In the genomic region with DNA sequence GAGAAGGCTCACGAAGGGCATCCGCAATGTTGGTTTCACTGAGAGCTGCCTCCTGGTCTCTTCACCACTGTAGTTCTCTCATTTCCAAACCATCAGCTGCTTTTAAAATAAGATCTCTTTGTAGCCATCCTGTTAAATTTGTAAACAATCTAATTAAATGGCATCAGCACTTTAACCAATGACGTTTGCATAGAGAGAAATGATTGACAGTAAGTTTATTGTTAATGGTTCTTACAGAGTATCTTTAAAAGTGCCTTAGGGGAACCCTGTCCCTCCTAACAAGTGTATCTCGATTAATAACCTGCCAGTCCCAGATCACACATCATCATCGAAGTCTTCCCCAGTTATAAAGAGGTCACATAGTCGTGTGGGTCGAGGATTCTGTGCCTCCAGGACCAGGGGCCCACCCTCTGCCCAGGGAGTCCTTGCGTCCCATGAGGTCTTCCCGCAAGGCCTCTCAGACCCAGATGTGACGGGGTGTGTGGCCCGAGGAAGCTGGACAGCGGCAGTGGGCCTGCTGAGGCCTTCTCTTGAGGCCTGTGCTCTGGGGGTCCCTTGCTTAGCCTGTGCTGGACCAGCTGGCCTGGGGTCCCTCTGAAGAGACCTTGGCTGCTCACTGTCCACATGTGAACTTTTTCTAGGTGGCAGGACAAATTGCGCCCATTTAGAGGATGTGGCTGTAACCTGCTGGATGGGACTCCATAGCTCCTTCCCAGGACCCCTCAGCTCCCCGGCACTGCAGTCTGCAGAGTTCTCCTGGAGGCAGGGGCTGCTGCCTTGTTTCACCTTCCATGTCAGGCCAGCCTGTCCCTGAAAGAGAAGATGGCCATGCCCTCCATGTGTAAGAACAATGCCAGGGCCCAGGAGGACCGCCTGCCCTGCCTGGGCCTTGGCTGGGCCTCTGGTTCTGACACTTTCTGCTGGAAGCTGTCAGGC, we compare ENCODE assay signal across 11 cellular contexts. TPM values are rescaled to one million over a fixed set of nuclear protein-coding genes. Genes with fewer than 3 reads are reported as not detected.
A peak's percentile ranks its signal among the peaks of the same experiment; 100 is the strongest.
DNase-seq lines count a peak whose midpoint lies in the region; ATAC-seq and TF ChIP-seq lines count a peak whose summit lies in the region.
"Had no signal": no experiment of that assay in that cellular context is flagged by ENCODE, and none has a peak within 500 bp of the region (broad histone marks: within the 10 kb centered on the region; RNA-seq: fewer than 3 reads in every experiment).

No MANE protein-coding gene starts in this region.

- no peaks in the 10 kb centered on the region for H3K27me3 ChIP-seq in spleen (replicated peaks in 1 of 7)

- no peaks in the 10 kb centered on the region for H3K9me3 ChIP-seq in spleen

- 78 to 90% (median 87%) methylated on average over 10 to 15 of the region's 15 CpGs for WGBS in spleen, 5 donors

- H3K36me3 Mint-ChIP-seq in T-helper 1 cell treated with Interleukin-12 subunit alpha and Interleukin-12 subunit beta and Interleukin-4 antibody, amounts not matched to agents 30 μg/mL and 1 μg/mL, for 36 hours (ENCODE audit: low read depth), result peaks cover 31% of the 10 kb centered on the region
- H3K36me3 Mint-ChIP-seq in activated T-helper 1 cell treated with anti-CD3 and anti-CD28 coated beads, Interleukin-12 subunit alpha, Interleukin-12 subunit beta, Interleukin-2, Interleukin-4 antibody, amounts not matched to agents 30 ng/mL and 10 ng/mL and 1 ng/mL, durations not matched to agents 14 hours and 24 hours and 36 hours (ENCODE audit: low read depth), result peaks cover 32% of the 10 kb centered on the region

- no peak overlapping the region for H3K4me3 ChIP-seq in spleen

- H3K36me3 ChIP-seq in spleen, result peaks cover 16 to 96% (median 79%) of the 10 kb centered on the region in 6 donors

- H3K9me3 Mint-ChIP-seq in T-helper 1 cell treated with Interleukin-12 subunit alpha and Interleukin-12 subunit beta and Interleukin-4 antibody, amounts not matched to agents 30 μg/mL and 1 μg/mL, for 36 hours, result no peaks in the 10 kb centered on the region
- no peaks in the 10 kb centered on the region for H3K9me3 Mint-ChIP-seq in activated T-helper 1 cell treated with anti-CD3 and anti-CD28 coated beads, Interleukin-12 subunit alpha, Interleukin-12 subunit beta, Interleukin-2, Interleukin-4 antibody, amounts not matched to agents 30 ng/mL and 10 ng/mL and 1 ng/mL, durations not matched to agents 14 hours and 24 hours and 36 hours

- intact Hi-C loops in activated T-helper 1 cell treated with anti-CD3 and anti-CD28 coated beads, Interleukin-12 subunit alpha, Interleukin-12 subunit beta, Interleukin-2, Interleukin-4 antibody, amounts not matched to agents 30 ng/mL and 10 ng/mL and 1 ng/mL, durations not matched to agents 14 hours and 24 hours and 36 hours (cut with micrococcal nuclease), result no loop called here
- intact Hi-C loops in left cardiac atrium (cut with DNase I), result no loop called here
- intact Hi-C loops in spleen (cut with DNase I; ENCODE audit: low total_unique reads), result no loop called here

- DNase-seq in T-helper 1 cell, result no peak
- DNase-seq in activated T-helper 1 cell treated with anti-CD3 and anti-CD28 coated beads, Interleukin-12 subunit alpha, Interleukin-12 subunit beta, Interleukin-2, Interleukin-4 antibody, amounts not matched to agents 30 ng/mL and 10 ng/mL and 1 ng/mL, durations not matched to agents 14 hours and 24 hours and 36 hours (ENCODE audit: low spot score), result no peak
- no peak for DNase-seq in left cardiac atrium
- DNase-seq in spleen, result peak; percentile 75
- DNase-seq in EL, result no peak
- no peak for DNase-seq in mesenteric fat pad (ENCODE audit: low spot score)
- DNase-seq in hippocampal formation (lab: John Stamatoyannopoulos, UW), result no peak
- DNase-seq: 8988T, cortex of kidney, NCI-H524 had no signal

- peak; percentile 2 to 19 for ATAC-seq in left cardiac atrium

- peak overlapping the region; percentile 88 for H3K27ac Mint-ChIP-seq in T-helper 1 cell treated with Interleukin-12 subunit alpha and Interleukin-12 subunit beta and Interleukin-4 antibody, amounts not matched to agents 30 μg/mL and 1 μg/mL, for 36 hours
- peak overlapping the region; percentile 77 for H3K27ac Mint-ChIP-seq in activated T-helper 1 cell treated with anti-CD3 and anti-CD28 coated beads, Interleukin-12 subunit alpha, Interleukin-12 subunit beta, Interleukin-2, Interleukin-4 antibody, amounts not matched to agents 30 ng/mL and 10 ng/mL and 1 ng/mL, durations not matched to agents 14 hours and 24 hours and 36 hours

- H3K4me3 Mint-ChIP-seq in T-helper 1 cell treated with Interleukin-12 subunit alpha and Interleukin-12 subunit beta and Interleukin-4 antibody, amounts not matched to agents 30 μg/mL and 1 μg/mL, for 36 hours, result peak overlapping the region; percentile 57
- peak overlapping the region; percentile 48 for H3K4me3 Mint-ChIP-seq in activated T-helper 1 cell treated with anti-CD3 and anti-CD28 coated beads, Interleukin-12 subunit alpha, Interleukin-12 subunit beta, Interleukin-2, Interleukin-4 antibody, amounts not matched to agents 30 ng/mL and 10 ng/mL and 1 ng/mL, durations not matched to agents 14 hours and 24 hours and 36 hours

- H3K27ac ChIP-seq in spleen, result peak overlapping the region; percentile 27 to 70 (median 62)

- no peaks in the 10 kb centered on the region for H3K27me3 Mint-ChIP-seq in T-helper 1 cell treated with Interleukin-12 subunit alpha and Interleukin-12 subunit beta and Interleukin-4 antibody, amounts not matched to agents 30 μg/mL and 1 μg/mL, for 36 hours (ENCODE audit: low read depth)
- no peaks in the 10 kb centered on the region for H3K27me3 Mint-ChIP-seq in activated T-helper 1 cell treated with anti-CD3 and anti-CD28 coated beads, Interleukin-12 subunit alpha, Interleukin-12 subunit beta, Interleukin-2, Interleukin-4 antibody, amounts not matched to agents 30 ng/mL and 10 ng/mL and 1 ng/mL, durations not matched to agents 14 hours and 24 hours and 36 hours (ENCODE audit: insufficient read depth)

- TF ChIP-seq CTCF in spleen (IDR thresholded peaks at IDR 0.05 in 8 of 11, conservative IDR thresholded peaks at IDR 0.05 in 3 of 11), result no peak

- peaks cover 10 to 35% (median 21%) of the 10 kb centered on the region in 6 donors for H3K4me1 ChIP-seq in spleen

- TF ChIP-seq POLR2A in spleen (IDR thresholded peaks at IDR 0.05), result no peak

- peaks cover 16% of the 10 kb centered on the region for H3K4me1 Mint-ChIP-seq in T-helper 1 cell treated with Interleukin-12 subunit alpha and Interleukin-12 subunit beta and Interleukin-4 antibody, amounts not matched to agents 30 μg/mL and 1 μg/mL, for 36 hours (ENCODE audit: low read depth)
- peaks cover 16% of the 10 kb centered on the region for H3K4me1 Mint-ChIP-seq in activated T-helper 1 cell treated with anti-CD3 and anti-CD28 coated beads, Interleukin-12 subunit alpha, Interleukin-12 subunit beta, Interleukin-2, Interleukin-4 antibody, amounts not matched to agents 30 ng/mL and 10 ng/mL and 1 ng/mL, durations not matched to agents 14 hours and 24 hours and 36 hours (ENCODE audit: low read depth)

RNA-seq across cellular contexts. Expression of a gene that starts 16.6 kb away (rescaled TPM):
- total RNA-seq in activated T-helper 1 cell treated with anti-CD3 and anti-CD28 coated beads, Interleukin-12 subunit alpha, Interleukin-12 subunit beta, Interleukin-2, Interleukin-4 antibody, amounts not matched to agents 30 ng/mL and 10 ng/mL and 1 ng/mL, durations not matched to agents 14 hours and 24 hours and 36 hours, result 221 and 233 TPM in 2 replicates
- total RNA-seq in left cardiac atrium (100 to 1,000 TPM; 302 to 316 TPM), spleen (100 to 1,000 TPM; 241 to 328 (median 311) TPM), mesenteric fat pad (600 TPM)
- 100 to 1,000 TPM; 105 to 185 (median 126) TPM for polyA plus RNA-seq in spleen

RNA-seq across cellular contexts. Expression of a gene that starts 21.3 kb away (rescaled TPM):
- 24.6 and 26.3 TPM in 2 replicates for total RNA-seq in activated T-helper 1 cell treated with anti-CD3 and anti-CD28 coated beads, Interleukin-12 subunit alpha, Interleukin-12 subunit beta, Interleukin-2, Interleukin-4 antibody, amounts not matched to agents 30 ng/mL and 10 ng/mL and 1 ng/mL, durations not matched to agents 14 hours and 24 hours and 36 hours
- total RNA-seq in left cardiac atrium (10 to 100 TPM; 11.1 to 12.7 TPM), spleen (10 to 100 TPM; 46.2 to 88.4 (median 48.0) TPM), mesenteric fat pad (17.3 TPM)
- 100 to 1,000 TPM in 1 of 3 donors, 10 to 100 TPM in 2; 34.9 to 107 (median 58.7) TPM for polyA plus RNA-seq in spleen

RNA-seq across cellular contexts. Expression of a gene that starts 30.7 kb away (rescaled TPM):
- total RNA-seq in activated T-helper 1 cell treated with anti-CD3 and anti-CD28 coated beads, Interleukin-12 subunit alpha, Interleukin-12 subunit beta, Interleukin-2, Interleukin-4 antibody, amounts not matched to agents 30 ng/mL and 10 ng/mL and 1 ng/mL, durations not matched to agents 14 hours and 24 hours and 36 hours, result 124 and 132 TPM in 2 replicates
- 10 to 100 TPM; 66.5 to 85.9 TPM for total RNA-seq in left cardiac atrium
- 100 to 1,000 TPM in 2 of 7 donors, 10 to 100 TPM in 5; 76.8 to 117 (median 87.7) TPM for total RNA-seq in spleen
- polyA plus RNA-seq in spleen, result 10 to 100 TPM; 34.9 to 49.3 (median 35.8) TPM
- 87.6 TPM for total RNA-seq in mesenteric fat pad

RNA-seq across cellular contexts. Expression of a gene that starts 43.6 kb away (rescaled TPM):
- 0.64 and 1.7 TPM in 2 replicates for total RNA-seq in activated T-helper 1 cell treated with anti-CD3 and anti-CD28 coated beads, Interleukin-12 subunit alpha, Interleukin-12 subunit beta, Interleukin-2, Interleukin-4 antibody, amounts not matched to agents 30 ng/mL and 10 ng/mL and 1 ng/mL, durations not matched to agents 14 hours and 24 hours and 36 hours
- 10 to 100 TPM; 13.9 to 16.1 TPM for total RNA-seq in left cardiac atrium
- 10 to 100 TPM in 3 of 7 donors, 1 to 10 TPM in 4; 4.0 to 24.2 (median 9.2) TPM for total RNA-seq in spleen
- polyA plus RNA-seq in spleen, result 10 to 100 TPM in 1 of 3 donors, 1 to 10 TPM in 2; 3.1 to 14.9 (median 3.8) TPM
- total RNA-seq in mesenteric fat pad, result 9.6 TPM
